9 cellular contexts compared by ENCODE assay signal in the genomic region with DNA sequence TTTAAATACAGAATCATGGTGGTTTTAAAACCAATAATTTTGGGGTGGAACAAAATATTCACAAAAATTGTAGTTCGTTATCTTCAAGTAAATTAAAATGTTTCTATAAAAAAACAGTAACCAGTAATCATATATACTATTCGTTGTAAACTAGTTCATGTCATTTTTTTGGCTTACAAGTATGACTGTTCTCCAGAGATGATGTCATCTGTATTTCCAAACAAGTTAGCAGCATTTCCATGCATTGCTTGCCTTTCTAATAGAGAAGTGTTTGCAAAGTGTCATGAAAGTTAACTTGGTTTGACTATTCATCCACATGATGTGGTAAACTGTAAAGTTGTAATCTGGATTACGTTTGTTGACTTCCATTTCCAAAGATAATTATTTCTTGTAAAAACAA.
"Had no signal": no experiment of that assay in that cellular context is flagged by ENCODE, and none has a peak within 500 bp of the region (broad histone marks: within the 10 kb centered on the region; RNA-seq: fewer than 3 reads in every experiment).

No MANE protein-coding gene starts in this region.

- ATAC-seq: HCT116, K562 had no signal

- H3K27ac ChIP-seq: GM23248, HL-60 had no signal

- H2AFZ ChIP-seq: GM23248 had no signal

- H3K9ac ChIP-seq: GM23248 had no signal

- H3K4me3 ChIP-seq: GM23248, HAP-1, K562 had no signal

- H3K36me3 ChIP-seq: HAP-1 had no signal

- H3K4me1 ChIP-seq: HAP-1 had no signal

- DNase-seq: GM23248, GOT3, H7, IMR-90, KG1 had no signal
